In genomic region chr10:110919349-110919931, GRCh38 we compare ENCODE assay signal across 1 cellular context.
TF ChIP-seq lines count a peak whose summit lies in the region.

TSS of gene SHOC2 (plus strand) at chr10:110919604. CDS start at chr10:110964359, 44,755 bp downstream.

TF ChIP-seq in K562, 482 proteins besides CTCF, POLR2A, EP300 and RAD21 (continued from another document and continues in another):
- TF ChIP-seq, protein P1, sequence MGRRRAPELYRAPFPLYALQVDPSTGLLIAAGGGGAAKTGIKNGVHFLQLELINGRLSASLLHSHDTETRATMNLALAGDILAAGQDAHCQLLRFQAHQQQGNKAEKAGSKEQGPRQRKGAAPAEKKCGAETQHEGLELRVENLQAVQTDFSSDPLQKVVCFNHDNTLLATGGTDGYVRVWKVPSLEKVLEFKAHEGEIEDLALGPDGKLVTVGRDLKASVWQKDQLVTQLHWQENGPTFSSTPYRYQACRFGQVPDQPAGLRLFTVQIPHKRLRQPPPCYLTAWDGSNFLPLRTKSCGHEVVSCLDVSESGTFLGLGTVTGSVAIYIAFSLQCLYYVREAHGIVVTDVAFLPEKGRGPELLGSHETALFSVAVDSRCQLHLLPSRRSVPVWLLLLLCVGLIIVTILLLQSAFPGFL (CRISPR knock-in tag; IDR thresholded peaks at IDR 0.05): no peak
- TF ChIP-seq CBX8 (IDR thresholded peaks at IDR 0.05; ENCODE audit: borderline replicate concordance, extremely low read depth, low read depth, low read length, poor library complexity, severe bottlenecking): no peak
- 0 out of 2 replicates have a peak, but pooled peaks have one; percentile 36 for TF ChIP-seq FOXP1 (CRISPR knock-in tag; IDR thresholded peaks at IDR 0.05)
- TF ChIP-seq SIN3A (IDR thresholded peaks at IDR 0.05; ENCODE audit: borderline replicate concordance in 2 of 2, control insufficient read depth in 1 of 2, low read depth in 2 of 2, low read length in 2 of 2): peak in 1 of 2 experiments; percentile 63; a peak in 1 of 4 replicates
- TF ChIP-seq SLC30A9 (CRISPR knock-in tag; IDR thresholded peaks at IDR 0.05): no peak
- TF ChIP-seq MAFK (IDR thresholded peaks at IDR 0.05; ENCODE audit: low read length): no peak
- TF ChIP-seq PTTG1 (tag; IDR thresholded peaks at IDR 0.05; ENCODE audit: low read depth): no peak
- TF ChIP-seq MAFF (IDR thresholded peaks at IDR 0.05; ENCODE audit: low read length): no peak
- no peak for TF ChIP-seq NR2C2 (CRISPR knock-in tag; IDR thresholded peaks at IDR 0.05)
- no peak for TF ChIP-seq NR2C2 (tag; IDR thresholded peaks at IDR 0.05)
- TF ChIP-seq PTBP1 (IDR thresholded peaks at IDR 0.05; ENCODE audit: low read depth, low read length): no peak
- TF ChIP-seq NR1H2 (CRISPR knock-in tag; IDR thresholded peaks at IDR 0.05): no peak
- 0 out of 2 replicates have a peak, but pooled peaks have one; percentile 47 for TF ChIP-seq ZNF766 (CRISPR knock-in tag; conservative IDR thresholded peaks at IDR 0.05)
- TF ChIP-seq IRF9 (tag; IDR thresholded peaks at IDR 0.05): no peak
- TF ChIP-seq IRF2 (CRISPR knock-in tag; IDR thresholded peaks at IDR 0.05): no peak
- no peak for TF ChIP-seq FOXM1 (IDR thresholded peaks at IDR 0.05; ENCODE audit: low read depth)
- no peak for TF ChIP-seq FOXM1 (CRISPR knock-in tag; IDR thresholded peaks at IDR 0.05; ENCODE audit: low read depth)
- no peak for TF ChIP-seq NR2C1 (IDR thresholded peaks at IDR 0.05)
- TF ChIP-seq NR2C1 (tag; IDR thresholded peaks at IDR 0.05): no peak
- no peak for TF ChIP-seq HNRNPL (IDR thresholded peaks at IDR 0.05; ENCODE audit: low read depth, low read length)
- TF ChIP-seq PKNOX1 (IDR thresholded peaks at IDR 0.05): peak; percentile 5; the same call in 1 of the 2 replicates
- TF ChIP-seq SREBF1 (IDR thresholded peaks at IDR 0.05; ENCODE audit: borderline replicate concordance, low read depth, low read length): no peak
- TF ChIP-seq, protein P2, sequence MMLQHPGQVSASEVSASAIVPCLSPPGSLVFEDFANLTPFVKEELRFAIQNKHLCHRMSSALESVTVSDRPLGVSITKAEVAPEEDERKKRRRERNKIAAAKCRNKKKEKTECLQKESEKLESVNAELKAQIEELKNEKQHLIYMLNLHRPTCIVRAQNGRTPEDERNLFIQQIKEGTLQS (IDR thresholded peaks at IDR 0.05): no peak
- TF ChIP-seq, protein P2 (CRISPR knock-in tag; conservative IDR thresholded peaks at IDR 0.05): no peak
- no peak for TF ChIP-seq HSF4 (CRISPR knock-in tag; IDR thresholded peaks at IDR 0.05; ENCODE audit: borderline replicate concordance)
- no peak for TF ChIP-seq NFRKB (IDR thresholded peaks at IDR 0.05; ENCODE audit: low read depth)
- TF ChIP-seq CEBPG (CRISPR knock-in tag; IDR thresholded peaks at IDR 0.05): no peak
- no peak for TF ChIP-seq CEBPG (tag; conservative IDR thresholded peaks at IDR 0.05 in 1 of 2, IDR thresholded peaks at IDR 0.05 in 1 of 2)
- no peak for TF ChIP-seq HMG20B (CRISPR knock-in tag; IDR thresholded peaks at IDR 0.05)
- no peak for TF ChIP-seq BRCA1 (IDR thresholded peaks at IDR 0.05)
- TF ChIP-seq BRCA1 (CRISPR knock-in tag; IDR thresholded peaks at IDR 0.05): no peak
- no peak for TF ChIP-seq NR0B1 (IDR thresholded peaks at IDR 0.05; ENCODE audit: partially characterized antibody)
- TF ChIP-seq, protein P3, sequence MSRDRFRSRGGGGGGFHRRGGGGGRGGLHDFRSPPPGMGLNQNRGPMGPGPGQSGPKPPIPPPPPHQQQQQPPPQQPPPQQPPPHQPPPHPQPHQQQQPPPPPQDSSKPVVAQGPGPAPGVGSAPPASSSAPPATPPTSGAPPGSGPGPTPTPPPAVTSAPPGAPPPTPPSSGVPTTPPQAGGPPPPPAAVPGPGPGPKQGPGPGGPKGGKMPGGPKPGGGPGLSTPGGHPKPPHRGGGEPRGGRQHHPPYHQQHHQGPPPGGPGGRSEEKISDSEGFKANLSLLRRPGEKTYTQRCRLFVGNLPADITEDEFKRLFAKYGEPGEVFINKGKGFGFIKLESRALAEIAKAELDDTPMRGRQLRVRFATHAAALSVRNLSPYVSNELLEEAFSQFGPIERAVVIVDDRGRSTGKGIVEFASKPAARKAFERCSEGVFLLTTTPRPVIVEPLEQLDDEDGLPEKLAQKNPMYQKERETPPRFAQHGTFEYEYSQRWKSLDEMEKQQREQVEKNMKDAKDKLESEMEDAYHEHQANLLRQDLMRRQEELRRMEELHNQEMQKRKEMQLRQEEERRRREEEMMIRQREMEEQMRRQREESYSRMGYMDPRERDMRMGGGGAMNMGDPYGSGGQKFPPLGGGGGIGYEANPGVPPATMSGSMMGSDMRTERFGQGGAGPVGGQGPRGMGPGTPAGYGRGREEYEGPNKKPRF (IDR thresholded peaks at IDR 0.05; ENCODE audit: low read depth, low read length): no peak
- TF ChIP-seq RBM14 (IDR thresholded peaks at IDR 0.05; ENCODE audit: borderline replicate concordance, insufficient read depth, low read depth, low read length): no peak
- no peak for TF ChIP-seq POLR2H (tag; IDR thresholded peaks at IDR 0.05; ENCODE audit: low read depth)
- TF ChIP-seq CHD1 (IDR thresholded peaks at IDR 0.05; ENCODE audit: low read length): no peak
- no peak for TF ChIP-seq SRF (CRISPR knock-in tag; IDR thresholded peaks at IDR 0.05)
- no peak for TF ChIP-seq CREM (IDR thresholded peaks at IDR 0.05; ENCODE audit: low read depth)
- TF ChIP-seq WHSC1 (IDR thresholded peaks at IDR 0.05; ENCODE audit: low read length): no peak
- peak; percentile 10 to 23; a peak in 1 of 4 replicates for TF ChIP-seq MAZ (CRISPR knock-in tag; conservative IDR thresholded peaks at IDR 0.05 in 1 of 2, IDR thresholded peaks at IDR 0.05 in 1 of 2)
- no peak; the same call in 1 of the 2 replicates for TF ChIP-seq TFAP4 (CRISPR knock-in tag; IDR thresholded peaks at IDR 0.05; ENCODE audit: borderline replicate concordance)
- TF ChIP-seq PRPF4 (IDR thresholded peaks at IDR 0.05; ENCODE audit: insufficient read depth, low read depth, low read length, poor library complexity, severe bottlenecking): no peak
- TF ChIP-seq ZNF395 (CRISPR knock-in tag; IDR thresholded peaks at IDR 0.05): no peak
- TF ChIP-seq ZNF3 (CRISPR knock-in tag; IDR thresholded peaks at IDR 0.05): no peak
- TF ChIP-seq TCF7L2 (IDR thresholded peaks at IDR 0.05; ENCODE audit: low read depth, low read length): no peak
- no peak for TF ChIP-seq ATF7 (IDR thresholded peaks at IDR 0.05)
- TF ChIP-seq ZFP1 (CRISPR knock-in tag; IDR thresholded peaks at IDR 0.05): no peak
- TF ChIP-seq ZNF24 (IDR thresholded peaks at IDR 0.05): no peak
- no peak for TF ChIP-seq SMARCA5 (IDR thresholded peaks at IDR 0.05)
- TF ChIP-seq ZMIZ1 (IDR thresholded peaks at IDR 0.05; ENCODE audit: low read depth in 2 of 2, low read length in 2 of 2): no peak
- TF ChIP-seq RBBP5 (IDR thresholded peaks at IDR 0.05; ENCODE audit: borderline replicate concordance, insufficient read depth, low read length, poor library complexity, severe bottlenecking): peak; percentile 60
- TF ChIP-seq, protein P4, sequence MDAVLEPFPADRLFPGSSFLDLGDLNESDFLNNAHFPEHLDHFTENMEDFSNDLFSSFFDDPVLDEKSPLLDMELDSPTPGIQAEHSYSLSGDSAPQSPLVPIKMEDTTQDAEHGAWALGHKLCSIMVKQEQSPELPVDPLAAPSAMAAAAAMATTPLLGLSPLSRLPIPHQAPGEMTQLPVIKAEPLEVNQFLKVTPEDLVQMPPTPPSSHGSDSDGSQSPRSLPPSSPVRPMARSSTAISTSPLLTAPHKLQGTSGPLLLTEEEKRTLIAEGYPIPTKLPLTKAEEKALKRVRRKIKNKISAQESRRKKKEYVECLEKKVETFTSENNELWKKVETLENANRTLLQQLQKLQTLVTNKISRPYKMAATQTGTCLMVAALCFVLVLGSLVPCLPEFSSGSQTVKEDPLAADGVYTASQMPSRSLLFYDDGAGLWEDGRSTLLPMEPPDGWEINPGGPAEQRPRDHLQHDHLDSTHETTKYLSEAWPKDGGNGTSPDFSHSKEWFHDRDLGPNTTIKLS (IDR thresholded peaks at IDR 0.05; ENCODE audit: borderline replicate concordance, low read depth): no peak
- TF ChIP-seq, protein P5, sequence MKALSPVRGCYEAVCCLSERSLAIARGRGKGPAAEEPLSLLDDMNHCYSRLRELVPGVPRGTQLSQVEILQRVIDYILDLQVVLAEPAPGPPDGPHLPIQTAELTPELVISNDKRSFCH (CRISPR knock-in tag; IDR thresholded peaks at IDR 0.05): no peak
- TF ChIP-seq, protein P5 (tag; IDR thresholded peaks at IDR 0.05): no peak
- TF ChIP-seq TFAM (CRISPR knock-in tag; conservative IDR thresholded peaks at IDR 0.05): no peak
- no peak for TF ChIP-seq ZNF124 (CRISPR knock-in tag; IDR thresholded peaks at IDR 0.05)
- TF ChIP-seq ETS2 (tag; IDR thresholded peaks at IDR 0.05; ENCODE audit: borderline replicate concordance, poor library complexity, severe bottlenecking): no peak
